Comparison of ENCODE assay signal across 22 cellular contexts in the genomic region with DNA sequence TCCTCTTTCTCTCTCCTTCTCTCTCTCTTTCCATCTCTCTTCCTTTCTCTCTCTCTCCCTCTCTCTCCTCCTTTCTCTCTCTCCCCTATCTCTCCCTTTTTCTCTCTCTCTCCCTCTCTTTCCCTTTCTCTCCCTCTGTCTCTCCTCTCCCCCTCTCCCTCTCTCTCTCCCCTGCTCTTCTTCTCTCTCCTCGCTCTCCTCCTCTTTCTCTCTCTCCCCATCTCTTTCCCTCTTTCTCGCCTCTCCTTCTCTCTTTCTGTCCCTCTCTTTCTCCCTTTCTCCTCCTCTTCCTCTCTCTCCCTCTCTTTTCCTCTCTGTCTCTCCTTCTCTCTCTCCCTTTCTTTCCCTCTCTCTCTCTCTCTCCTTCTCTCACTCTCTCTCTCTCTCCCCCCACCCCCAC.
DNase-seq lines count a peak whose midpoint lies in the region; ATAC-seq and TF ChIP-seq lines count a peak whose summit lies in the region.
"Had no signal": no experiment of that assay in that cellular context is flagged by ENCODE, and none has a peak within 500 bp of the region (broad histone marks: within the 10 kb centered on the region; RNA-seq: fewer than 3 reads in every experiment).

No MANE protein-coding gene starts in this region.

- no peaks in the 10 kb centered on the region for H3K36me3 Mint-ChIP-seq in Calu3 (ENCODE audit: insufficient read depth, unreplicated experiment)
- no peaks in the 10 kb centered on the region for H3K36me3 Mint-ChIP-seq in effector memory CD8-positive, alpha-beta T cell (ENCODE audit: insufficient read depth)
- H3K36me3 Mint-ChIP-seq in CD8-positive, alpha-beta T cell: no peaks in the 10 kb centered on the region
- H3K36me3 Mint-ChIP-seq: CD14-positive monocyte; CD4-positive, alpha-beta memory T cell; CD4-positive, CD25-positive, alpha-beta regulatory T cell had no signal

- no peaks in the 10 kb centered on the region for H3K4me1 ChIP-seq in HEK293 (ENCODE audit: control insufficient read depth, insufficient read depth, low read length)
- H3K4me1 ChIP-seq in CD8-positive, alpha-beta T cell (ENCODE audit: insufficient read depth, low read length): no peaks in the 10 kb centered on the region
- H3K4me1 ChIP-seq: BE2C, Caco-2 had no signal

- H3K36me3 ChIP-seq in HEK293 (ENCODE audit: control insufficient read depth in 2 of 2, insufficient read depth in 1 of 2, low read length in 2 of 2): no peaks in the 10 kb centered on the region; a peak in 1 of 3 replicates
- H3K36me3 ChIP-seq in CD8-positive, alpha-beta T cell (ENCODE audit: insufficient read depth, low read length): no peaks in the 10 kb centered on the region
- H3K36me3 ChIP-seq: BE2C, BLaER1 had no signal

- H3K27ac Mint-ChIP-seq in Calu3 (ENCODE audit: unreplicated experiment): peak overlapping the region; percentile 25
- peak overlapping the region; percentile 3 to 44 for H3K27ac Mint-ChIP-seq in effector memory CD8-positive, alpha-beta T cell
- no peak overlapping the region for H3K27ac Mint-ChIP-seq in CD8-positive, alpha-beta T cell
- H3K27ac Mint-ChIP-seq: CD4-positive, CD25-positive, alpha-beta regulatory T cell had no signal

- no peak overlapping the region for H3K4me3 ChIP-seq in HEK293 (ENCODE audit: low read depth, low read length)
- no peak overlapping the region for H3K4me3 ChIP-seq in CD8-positive, alpha-beta T cell (ENCODE audit: low read depth, low read length)
- H3K4me3 ChIP-seq: BLaER1, GM12878 had no signal

- TF ChIP-seq CTCF in Calu3 (IDR thresholded peaks at IDR 0.05; ENCODE audit: unreplicated experiment) (no peak), HEK293 (tag by site-specific recombination; IDR thresholded peaks at IDR 0.05) (no peak)
- no peak for TF ChIP-seq CTCF in CD8-positive, alpha-beta T cell (IDR thresholded peaks at IDR 0.05)

- no peaks in the 10 kb centered on the region for H3K9me3 ChIP-seq in HEK293 (ENCODE audit: control insufficient read depth, insufficient read depth, low read depth, low read length)
- H3K9me3 ChIP-seq in CD8-positive, alpha-beta T cell (ENCODE audit: low read length): no peaks in the 10 kb centered on the region
- H3K9me3 ChIP-seq: BE2C, BLaER1, Caco-2 had no signal

- peaks cover 25% of the 10 kb centered on the region for H3K27me3 Mint-ChIP-seq in Calu3 (ENCODE audit: unreplicated experiment)
- H3K27me3 Mint-ChIP-seq in effector memory CD8-positive, alpha-beta T cell: peaks cover 8 to 25% of the 10 kb centered on the region in 2 donors
- peaks cover 2% of the 10 kb centered on the region for H3K27me3 Mint-ChIP-seq in CD8-positive, alpha-beta T cell (ENCODE audit: low read depth)
- H3K27me3 Mint-ChIP-seq: CD4-positive, CD25-positive, alpha-beta regulatory T cell had no signal

- H3K4me3 Mint-ChIP-seq in Calu3 (ENCODE audit: low read depth, unreplicated experiment): no peak overlapping the region
- H3K4me3 Mint-ChIP-seq in effector memory CD8-positive, alpha-beta T cell: no peak overlapping the region
- H3K4me3 Mint-ChIP-seq in CD8-positive, alpha-beta T cell: no peak overlapping the region
- H3K4me3 Mint-ChIP-seq: CD14-positive monocyte; CD4-positive, alpha-beta memory T cell; CD4-positive, CD25-positive, alpha-beta regulatory T cell had no signal

- no peak overlapping the region for H3K27ac ChIP-seq in HEK293 (ENCODE audit: extremely low read depth, low read depth, low read length)
- no peak overlapping the region for H3K27ac ChIP-seq in CD8-positive, alpha-beta T cell (ENCODE audit: low read depth, low read length)
- H3K27ac ChIP-seq: BLaER1 had no signal

- CTCF ChIA-PET in Calu3 (lab: Charles Lee): no interaction called here
- CTCF ChIA-PET in HEK293 (lab: Yijun Ruan, JAX): no interaction called here
- CTCF ChIA-PET in CD8-positive, alpha-beta T cell (lab: Charles Lee): no interaction called here

- peaks cover 10% of the 10 kb centered on the region for H3K4me1 Mint-ChIP-seq in Calu3 (ENCODE audit: low read depth, unreplicated experiment)
- no peaks in the 10 kb centered on the region for H3K4me1 Mint-ChIP-seq in effector memory CD8-positive, alpha-beta T cell (ENCODE audit: low read depth in 2 of 2)
- H3K4me1 Mint-ChIP-seq in CD8-positive, alpha-beta T cell (ENCODE audit: low read depth): no peaks in the 10 kb centered on the region
- H3K4me1 Mint-ChIP-seq: CD14-positive monocyte; CD4-positive, alpha-beta memory T cell; CD4-positive, CD25-positive, alpha-beta regulatory T cell had no signal

- H3K9me3 Mint-ChIP-seq in Calu3 (ENCODE audit: low read depth, unreplicated experiment): no peaks in the 10 kb centered on the region
- peaks cover 0 to 3% of the 10 kb centered on the region in 2 donors for H3K9me3 Mint-ChIP-seq in effector memory CD8-positive, alpha-beta T cell
- H3K9me3 Mint-ChIP-seq in CD8-positive, alpha-beta T cell: no peaks in the 10 kb centered on the region
- H3K9me3 Mint-ChIP-seq: CD14-positive monocyte had no signal

- POLR2A ChIA-PET in HEK293 (lab: Yijun Ruan, JAX): no interaction called here
- POLR2A ChIA-PET in CD8-positive, alpha-beta T cell (lab: Charles Lee): no interaction called here

- ATAC-seq in effector memory CD8-positive, alpha-beta T cell (replicated peaks): no peak
- ATAC-seq in CD8-positive, alpha-beta T cell: no peak
- ATAC-seq: GM12878 had no signal

- BruUV-seq in Calu3 (replicated peaks; lab: Mats Ljungman, UMichigan): no TSS peak

- intact Hi-C loops in Calu3 (cut with micrococcal nuclease; ENCODE audit: unreplicated experiment): no loop called here
- intact Hi-C loops in CD8-positive, alpha-beta T cell (cut with DNase I, micrococcal nuclease): no loop called here

- DNase-seq in Calu3 (no peak), NCI-H1436 treated with DMSO at 0.1 percent for 48 hours (lab: John Stamatoyannopoulos, UW) (no peak)
- no peak for DNase-seq in effector memory CD8-positive, alpha-beta T cell
- DNase-seq in CD8-positive, alpha-beta T cell: no peak
- DNase-seq: 8988T; ACHN; BE2C; C1 segment of cervical spinal cord; Caco-2; CD4-positive, alpha-beta memory T cell; CD4-positive, CD25-positive, alpha-beta regulatory T cell; DMS 273 treated with DMSO at 0.1 percent for 48 hours; DMS153; DMS53; DMS79; DND-41; EL; GDM1 had no signal

- no peaks in the 10 kb centered on the region for H3K27me3 ChIP-seq in CD8-positive, alpha-beta T cell (ENCODE audit: insufficient read depth, low read length)
- H3K27me3 ChIP-seq: BE2C had no signal

TF ChIP-seq in HEK293, 187 proteins besides CTCF, POLR2A, EP300 and RAD21 (continues in another document):
- TF ChIP-seq MEIS1 (CRISPR knock-in tag; IDR thresholded peaks at IDR 0.05; ENCODE audit: borderline replicate concordance) (no peak), ZNF239 (tag by site-specific recombination; IDR thresholded peaks at IDR 0.05) (no peak), HOXD13 (CRISPR knock-in tag; IDR thresholded peaks at IDR 0.05; ENCODE audit: borderline replicate concordance) (no peak), SALL2 (tag by site-specific recombination; IDR thresholded peaks at IDR 0.05; ENCODE audit: borderline replicate concordance) (0 out of 2 replicates have a peak, but pooled peaks have one; percentile 45), ZNF433 (tag by site-specific recombination; IDR thresholded peaks at IDR 0.05; ENCODE audit: low read depth) (0 out of 2 replicates have a peak, but pooled peaks have one; percentile 3), ZBTB48 (tag by site-specific recombination; IDR thresholded peaks at IDR 0.05) (no peak), KLF1 (tag by site-specific recombination; IDR thresholded peaks at IDR 0.05) (no peak), ZNF202 (tag by site-specific recombination; IDR thresholded peaks at IDR 0.05; ENCODE audit: borderline replicate concordance) (no peak)
- TF ChIP-seq, protein P1, sequence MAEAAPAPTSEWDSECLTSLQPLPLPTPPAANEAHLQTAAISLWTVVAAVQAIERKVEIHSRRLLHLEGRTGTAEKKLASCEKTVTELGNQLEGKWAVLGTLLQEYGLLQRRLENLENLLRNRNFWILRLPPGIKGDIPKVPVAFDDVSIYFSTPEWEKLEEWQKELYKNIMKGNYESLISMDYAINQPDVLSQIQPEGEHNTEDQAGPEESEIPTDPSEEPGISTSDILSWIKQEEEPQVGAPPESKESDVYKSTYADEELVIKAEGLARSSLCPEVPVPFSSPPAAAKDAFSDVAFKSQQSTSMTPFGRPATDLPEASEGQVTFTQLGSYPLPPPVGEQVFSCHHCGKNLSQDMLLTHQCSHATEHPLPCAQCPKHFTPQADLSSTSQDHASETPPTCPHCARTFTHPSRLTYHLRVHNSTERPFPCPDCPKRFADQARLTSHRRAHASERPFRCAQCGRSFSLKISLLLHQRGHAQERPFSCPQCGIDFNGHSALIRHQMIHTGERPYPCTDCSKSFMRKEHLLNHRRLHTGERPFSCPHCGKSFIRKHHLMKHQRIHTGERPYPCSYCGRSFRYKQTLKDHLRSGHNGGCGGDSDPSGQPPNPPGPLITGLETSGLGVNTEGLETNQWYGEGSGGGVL (tag by site-specific recombination; IDR thresholded peaks at IDR 0.05): peak; percentile 30
- TF ChIP-seq, protein P2, sequence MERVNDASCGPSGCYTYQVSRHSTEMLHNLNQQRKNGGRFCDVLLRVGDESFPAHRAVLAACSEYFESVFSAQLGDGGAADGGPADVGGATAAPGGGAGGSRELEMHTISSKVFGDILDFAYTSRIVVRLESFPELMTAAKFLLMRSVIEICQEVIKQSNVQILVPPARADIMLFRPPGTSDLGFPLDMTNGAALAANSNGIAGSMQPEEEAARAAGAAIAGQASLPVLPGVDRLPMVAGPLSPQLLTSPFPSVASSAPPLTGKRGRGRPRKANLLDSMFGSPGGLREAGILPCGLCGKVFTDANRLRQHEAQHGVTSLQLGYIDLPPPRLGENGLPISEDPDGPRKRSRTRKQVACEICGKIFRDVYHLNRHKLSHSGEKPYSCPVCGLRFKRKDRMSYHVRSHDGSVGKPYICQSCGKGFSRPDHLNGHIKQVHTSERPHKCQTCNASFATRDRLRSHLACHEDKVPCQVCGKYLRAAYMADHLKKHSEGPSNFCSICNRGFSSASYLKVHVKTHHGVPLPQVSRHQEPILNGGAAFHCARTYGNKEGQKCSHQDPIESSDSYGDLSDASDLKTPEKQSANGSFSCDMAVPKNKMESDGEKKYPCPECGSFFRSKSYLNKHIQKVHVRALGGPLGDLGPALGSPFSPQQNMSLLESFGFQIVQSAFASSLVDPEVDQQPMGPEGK (tag by site-specific recombination; IDR thresholded peaks at IDR 0.05): no peak
- TF ChIP-seq, protein P3, sequence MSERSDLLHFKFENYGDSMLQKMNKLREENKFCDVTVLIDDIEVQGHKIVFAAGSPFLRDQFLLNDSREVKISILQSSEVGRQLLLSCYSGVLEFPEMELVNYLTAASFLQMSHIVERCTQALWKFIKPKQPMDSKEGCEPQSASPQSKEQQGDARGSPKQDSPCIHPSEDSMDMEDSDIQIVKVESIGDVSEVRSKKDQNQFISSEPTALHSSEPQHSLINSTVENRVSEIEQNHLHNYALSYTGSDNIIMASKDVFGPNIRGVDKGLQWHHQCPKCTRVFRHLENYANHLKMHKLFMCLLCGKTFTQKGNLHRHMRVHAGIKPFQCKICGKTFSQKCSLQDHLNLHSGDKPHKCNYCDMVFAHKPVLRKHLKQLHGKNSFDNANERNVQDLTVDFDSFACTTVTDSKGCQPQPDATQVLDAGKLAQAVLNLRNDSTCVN (tag by site-specific recombination; optimal IDR thresholded peaks at IDR 0.05): no peak
